Comparison of ENCODE assay signal across 8 cellular contexts in the genomic region with DNA sequence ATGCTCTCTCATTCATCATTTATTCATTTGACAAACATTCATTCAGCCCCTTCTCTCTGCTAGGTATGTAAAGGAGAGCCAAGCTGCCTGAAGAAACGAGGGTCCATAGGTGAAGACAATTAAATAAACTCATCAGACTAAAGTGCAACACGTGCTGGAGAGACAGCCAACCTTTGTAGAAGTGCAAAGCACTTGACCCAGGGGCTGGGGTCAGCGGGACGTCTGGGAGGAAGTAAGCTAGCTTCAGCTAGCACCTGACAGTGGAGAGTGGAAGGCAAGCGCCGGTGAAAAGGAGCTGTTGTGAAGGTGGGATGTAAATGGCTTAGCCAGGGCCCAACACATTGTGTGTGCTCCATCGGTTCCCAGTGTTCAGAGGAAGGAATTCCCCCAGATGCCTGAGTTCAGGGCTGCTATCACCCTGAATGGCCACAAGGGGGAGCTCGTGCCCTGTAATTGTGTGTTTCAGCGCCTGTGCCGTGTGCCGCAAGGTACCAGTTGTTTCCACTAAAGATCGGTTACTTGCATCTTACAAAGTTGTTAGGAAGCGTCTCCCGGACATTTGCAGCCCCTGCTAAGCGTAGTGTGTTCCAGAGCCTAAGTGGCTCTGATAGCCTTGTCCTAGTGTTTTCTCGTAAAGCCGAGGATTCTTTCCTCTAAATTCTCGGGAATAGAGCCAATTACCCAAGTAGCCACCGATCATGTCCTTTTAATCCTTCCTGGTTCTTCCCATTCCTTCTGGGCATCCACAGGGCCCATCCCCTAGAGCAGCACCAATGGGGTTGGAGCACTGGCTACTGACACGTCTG. TPM values are rescaled to one million over a fixed set of nuclear protein-coding genes. Genes with fewer than 3 reads are reported as not detected.
DNase-seq lines count a peak whose midpoint lies in the region; ATAC-seq, FAIRE-seq and TF ChIP-seq lines count a peak whose summit lies in the region.

No MANE protein-coding gene starts in this region.

- DNase-seq in GM13977 (ENCODE audit: low spot score), result peak; percentile 79
- peak; percentile 41 for DNase-seq in NCI-H2107 treated with DMSO at 0.1 percent for 48 hours (lab: John Stamatoyannopoulos, UW; ENCODE audit: unreplicated experiment)
- DNase-seq in WERI-Rb-1, result peak; percentile 77
- peak; percentile 71 for DNase-seq in mammary epithelial cell
- peak; percentile 67 for DNase-seq in iris pigment epithelial cell (ENCODE audit: low read depth)
- peak; percentile 43 to 47 for DNase-seq in stimulated activated CD4-positive, alpha-beta T cell treated with anti-CD3 and anti-CD28 coated beads, Interleukin-15, amount 100 ng/mL, for 1 hour (ENCODE audit: low read depth in 1 of 2, low spot score in 1 of 2)

- H3K4me2 ChIP-seq in mammary epithelial cell (ENCODE audit: insufficient read depth, low read depth, low read length), result peak overlapping the region; percentile 68

- no peaks in the 10 kb centered on the region for H3K9me3 ChIP-seq in WERI-Rb-1 (ENCODE audit: severe bottlenecking)
- H3K9me3 ChIP-seq in mammary epithelial cell (replicated peaks; ENCODE audit: insufficient read depth, low read length), result no peaks in the 10 kb centered on the region

- no peaks in the 10 kb centered on the region for H4K20me1 ChIP-seq in mammary epithelial cell (ENCODE audit: insufficient read depth, low read length)

- H3K9ac ChIP-seq in mammary epithelial cell (ENCODE audit: insufficient read depth, low read length), result no peak overlapping the region

- intact Hi-C loops in mammary epithelial cell (cut with micrococcal nuclease), result loop anchor here (1.0 to 5.0 kb wide), 5 partner anchors 52 to 620 kb away; no protein-coding TSS in a partner anchor

- in situ Hi-C loops in GM13977 (cut with MboI; ENCODE audit: low pct_unique_long_range_greater_than_20kb, low sequenced_read_pairs, unreplicated experiment), result no loop called here
- in situ Hi-C loops in mammary epithelial cell (cut with MboI; ENCODE audit: low sequenced_read_pairs in 2 of 2), result loop anchor here in 1 of 2 donors (5.0 kb wide), 1 partner anchor 51 kb away; no protein-coding TSS in a partner anchor

- H3K4me3 ChIP-seq in WERI-Rb-1 (ENCODE audit: low read depth, low read length) (peak overlapping the region; percentile 47), mammary epithelial cell (replicated peaks in 1 of 3; ENCODE audit: insufficient read depth in 1 of 3, low read depth in 2 of 3, low read length in 3 of 3) (peak overlapping the region in 2 of 3 experiments; percentile 16 to 29)

- peak overlapping the region; percentile 72 for H2AFZ ChIP-seq in mammary epithelial cell (ENCODE audit: low read depth, low read length)

- BruUV-seq in mammary epithelial cell (replicated peaks; lab: Mats Ljungman, UMichigan), result no TSS peak

- H3K4me1 ChIP-seq in mammary epithelial cell (ENCODE audit: insufficient read depth, low read length), result peaks cover 9% of the 10 kb centered on the region

- no peak for ATAC-seq in HG03571 (IDR thresholded peaks at IDR 0.05; ENCODE audit: unreplicated experiment)

- H3K36me3 ChIP-seq in WERI-Rb-1 (no peaks in the 10 kb centered on the region), mammary epithelial cell (ENCODE audit: insufficient read depth, low read length) (no peaks in the 10 kb centered on the region)

- no peaks in the 10 kb centered on the region for H3K79me2 ChIP-seq in mammary epithelial cell (ENCODE audit: insufficient read depth, low read length)

- FAIRE-seq in A204.1 (lab: Jason Lieb, UNC), result peak; percentile 94

- TF ChIP-seq CTCF in GM13977 (IDR thresholded peaks at IDR 0.05; ENCODE audit: extremely low read depth, insufficient read depth, missing control alignments), result peak; percentile 96
- peak; percentile 93 for TF ChIP-seq CTCF in WERI-Rb-1 (IDR thresholded peaks at IDR 0.05; ENCODE audit: low read depth, low read length)
- TF ChIP-seq CTCF in mammary epithelial cell (conservative IDR thresholded peaks at IDR 0.05 in 1 of 2, IDR thresholded peaks at IDR 0.05 in 1 of 2; ENCODE audit: extremely low read depth in 1 of 2, insufficient read depth in 1 of 2, low read depth in 1 of 2, low read length in 2 of 2), result peak; percentile 96 to 98

- H3K27ac ChIP-seq in WERI-Rb-1 (no peak overlapping the region), mammary epithelial cell (ENCODE audit: insufficient read depth, low read depth, low read length) (no peak overlapping the region)

- H3K27me3 ChIP-seq in WERI-Rb-1 (ENCODE audit: insufficient read depth, low read depth, severe bottlenecking) (no peaks in the 10 kb centered on the region), mammary epithelial cell (ENCODE audit: insufficient read depth, low read length) (no peaks in the 10 kb centered on the region)

- CTCF ChIA-PET in mammary epithelial cell (lab: Charles Lee; ENCODE audit: low non-redundant PET), result interaction anchor here (0.6 to 1.0 kb wide), 2 partner anchors 53 to 409 kb away, joined by 3 to 6 read pairs; no protein-coding TSS in a partner anchor

- 6% methylated on average over 20 of the region's 20 CpGs for WGBS in mammary epithelial cell (ENCODE audit: low coverage, missing lambda C conversion rate)

- dilution Hi-C loops in mammary epithelial cell (cut with HindIII; ENCODE audit: low sequenced_read_pairs), result loop anchor here (5.0 kb wide), 2 partner anchors 41 to 71 kb away; no protein-coding TSS in a partner anchor

RNA-seq across cellular contexts. Expression of gene TLX1, which starts 30.6 kb away (rescaled TPM):
- not detected for total RNA-seq in mammary epithelial cell
- not detected for polyA plus RNA-seq in mammary epithelial cell
- not detected for polyA minus RNA-seq in mammary epithelial cell
